Comparison of ENCODE assay signal across 9 cellular contexts in genomic region chr5:172007795-172008465, GRCh38. TPM values are rescaled to one million over a fixed set of nuclear protein-coding genes. Genes with fewer than 3 reads are reported as not detected.
DNase-seq lines count a peak whose midpoint lies in the region; ATAC-seq and TF ChIP-seq lines count a peak whose summit lies in the region.
"Had no signal": no experiment of that assay in that cellular context is flagged by ENCODE, and none has a peak within 500 bp of the region (broad histone marks: within the 10 kb centered on the region; RNA-seq: fewer than 3 reads in every experiment).

No MANE protein-coding gene starts in this region.

- H3K36me3 ChIP-seq in RWPE2 (ENCODE audit: low read depth) (no peaks in the 10 kb centered on the region), gastrocnemius medialis (no peaks in the 10 kb centered on the region)

- H3K4me3 ChIP-seq in GM12865 (ENCODE audit: low read depth, low read length) (peak overlapping the region; percentile 85), RWPE2 (ENCODE audit: severe bottlenecking) (peak overlapping the region; percentile 93), gastrocnemius medialis (peak overlapping the region; percentile 80 to 99 (median 98))

- no peak for ATAC-seq in RWPE2 (ENCODE audit: low read depth)
- no peak for ATAC-seq in gastrocnemius medialis
- ATAC-seq in GM21367 (IDR thresholded peaks at IDR 0.05; ENCODE audit: unreplicated experiment): no peak
- no peak for ATAC-seq in HG03045 (IDR thresholded peaks at IDR 0.05; ENCODE audit: unreplicated experiment)

- H3K9me3 ChIP-seq in RWPE2 (ENCODE audit: severe bottlenecking): no peaks in the 10 kb centered on the region
- H3K9me3 ChIP-seq in gastrocnemius medialis: no peaks in the 10 kb centered on the region

- DNase-seq in GM12865 (ENCODE audit: low read depth) (no peak), RWPE2 (ENCODE audit: low spot score) (no peak), fibroblast of peridontal ligament (ENCODE audit: extremely low read depth) (peak; percentile 44), gastrocnemius medialis (no peak), HT-29 (ENCODE audit: low spot score) (no peak), GDM1 (lab: John Stamatoyannopoulos, UW) (no peak)
- DNase-seq: NCI-H2029 treated with DMSO at 0.1 percent for 48 hours had no signal

- TF ChIP-seq POLR2A in gastrocnemius medialis (IDR thresholded peaks at IDR 0.05): no peak

- in situ Hi-C loops in gastrocnemius medialis (cut with MboI; ENCODE audit: low sequenced_read_pairs in 4 of 4): no loop called here

- intact Hi-C loops in gastrocnemius medialis (cut with DNase I; ENCODE audit: low total_unique reads): loop anchor here (2.0 kb wide), 2 partner anchors 275 to 621 kb away; partner anchors contain the start of genes NPM1 and UBTD2

- H3K27me3 ChIP-seq in RWPE2 (ENCODE audit: insufficient read depth, poor library complexity, severe bottlenecking): no peaks in the 10 kb centered on the region
- no peaks in the 10 kb centered on the region for H3K27me3 ChIP-seq in gastrocnemius medialis

- H3K4me1 ChIP-seq in RWPE2 (ENCODE audit: insufficient read depth, poor library complexity, severe bottlenecking) (peaks cover 38% of the 10 kb centered on the region), gastrocnemius medialis (peaks cover 37% of the 10 kb centered on the region in 2 donors)

- H3K27ac ChIP-seq in RWPE2 (ENCODE audit: poor library complexity, severe bottlenecking) (peak overlapping the region; percentile 74), gastrocnemius medialis (peak overlapping the region; percentile 89 to 99 (median 94))

- TF ChIP-seq CTCF in GM12865 (IDR thresholded peaks at IDR 0.05; ENCODE audit: insufficient read depth, low read depth, low read length, missing control alignments): no peak
- no peak for TF ChIP-seq CTCF in RWPE2 (IDR thresholded peaks at IDR 0.05; ENCODE audit: poor library complexity, severe bottlenecking)
- TF ChIP-seq CTCF in gastrocnemius medialis (IDR thresholded peaks at IDR 0.05 in 4 of 5, conservative IDR thresholded peaks at IDR 0.05 in 1 of 5): no peak

RNA-seq across cellular contexts. Expression of gene FBXW11, which starts 1.5 kb away (rescaled TPM):
- 10 to 100 TPM; 68.5 to 80.8 (median 72.2) TPM for total RNA-seq in gastrocnemius medialis
- total RNA-seq in HT-29 (2014; rRNA removed; shearing (Covaris generic)): 30.4 and 33.4 TPM in 2 replicates
